ENCODE assay signal across 12 cellular contexts in the genomic region with DNA sequence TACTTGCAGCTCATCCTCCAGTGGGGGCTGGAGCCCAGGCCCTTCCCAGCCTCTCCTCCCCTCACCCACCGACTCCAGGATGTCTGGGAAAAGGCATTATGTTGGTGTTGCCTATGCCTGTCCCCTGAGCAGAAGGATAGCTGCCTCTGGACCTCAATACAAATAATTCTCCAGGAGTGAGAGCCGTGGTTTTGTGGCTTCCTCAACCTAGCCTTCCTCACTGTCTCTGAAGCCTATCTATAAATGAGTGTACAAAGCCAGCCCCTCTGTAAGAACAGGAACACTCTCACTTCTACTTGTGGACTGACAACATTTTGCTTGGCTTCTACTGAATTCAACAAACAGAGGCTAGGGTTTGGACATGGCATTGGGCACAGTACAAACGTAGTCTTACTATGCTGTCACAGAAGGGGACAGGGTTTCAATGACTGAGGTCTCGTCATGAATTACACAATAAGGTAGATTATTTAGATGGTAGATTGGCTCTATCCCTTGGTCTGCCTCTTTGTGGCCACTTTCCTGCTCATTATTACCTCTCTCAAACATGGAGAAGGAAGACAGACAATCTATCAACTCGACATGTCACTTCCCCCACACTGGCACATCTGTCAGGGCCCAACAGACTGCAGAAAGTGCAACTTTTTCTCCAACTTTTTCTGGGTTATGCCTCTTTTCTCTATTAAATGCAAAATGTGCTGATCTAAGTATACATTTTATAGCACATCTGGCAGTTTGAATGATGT.
A peak's percentile ranks its signal among the peaks of the same experiment; 100 is the strongest.
DNase-seq lines count a peak whose midpoint lies in the region; ATAC-seq and TF ChIP-seq lines count a peak whose summit lies in the region.
"Had no signal": no experiment of that assay in that cellular context is flagged by ENCODE, and none has a peak within 500 bp of the region (broad histone marks: within the 10 kb centered on the region; RNA-seq: fewer than 3 reads in every experiment).

No MANE protein-coding gene starts in this region.

- CTCF ChIA-PET in activated CD8-positive, alpha-beta T cell treated with anti-CD3 and anti-CD28 coated beads for 36 hours (lab: Charles Lee) = no interaction called here
- CTCF ChIA-PET in activated CD8-positive, alpha-beta T cell treated with anti-CD3 and anti-CD28 coated beads, Interleukin-2, amount 10 ng/mL, durations not matched to agents 7 days and 5 days (lab: Charles Lee) = interaction anchor here (1.7 to 2.6 kb wide), 3 partner anchors 12 to 20 kb away, joined by 6 to 13 read pairs (median 8); no protein-coding TSS in a partner anchor

- POLR2A ChIA-PET in activated CD8-positive, alpha-beta T cell treated with anti-CD3 and anti-CD28 coated beads for 36 hours (lab: Charles Lee) = no interaction called here
- POLR2A ChIA-PET in activated CD8-positive, alpha-beta T cell treated with anti-CD3 and anti-CD28 coated beads, Interleukin-2, amount 10 ng/mL, durations not matched to agents 7 days and 5 days (lab: Charles Lee) = no interaction called here

- TF ChIP-seq EP300 in esophagus muscularis mucosa (IDR thresholded peaks at IDR 0.05) = no peak

- H3K4me3 Mint-ChIP-seq in activated CD8-positive, alpha-beta T cell treated with anti-CD3 and anti-CD28 coated beads for 36 hours = no peak overlapping the region
- H3K4me3 Mint-ChIP-seq in activated CD8-positive, alpha-beta T cell treated with anti-CD3 and anti-CD28 coated beads, Interleukin-2, amount 10 ng/mL, durations not matched to agents 7 days and 5 days = no peak overlapping the region
- H3K4me3 Mint-ChIP-seq in activated T-helper 17 cell treated with anti-CD3 and anti-CD28 coated beads, Interleukin-2, amount 50 U/mL, for 72 hours = no peak overlapping the region
- no peak overlapping the region for H3K4me3 Mint-ChIP-seq in stimulated activated effector memory CD8-positive, alpha-beta T cell treated with anti-CD3 and anti-CD28 coated beads, Interleukin-12 subunit alpha, Interleukin-12 subunit beta, amount 100 ng/mL, for 72 hours
- H3K4me3 Mint-ChIP-seq: activated T-cell treated with anti-CD3 and anti-CD28 coated beads, Interleukin-2, amount 50 U/mL, for 4 hours; T-helper 2 cell treated with Interferon-gamma antibody and Interleukin-4, amounts not matched to agents 5 μg/mL and 100 μg/mL, for 36 hours had no signal

- peak overlapping the region; percentile 10 for H3K27ac Mint-ChIP-seq in activated CD8-positive, alpha-beta T cell treated with anti-CD3 and anti-CD28 coated beads for 36 hours
- no peak overlapping the region for H3K27ac Mint-ChIP-seq in activated CD8-positive, alpha-beta T cell treated with anti-CD3 and anti-CD28 coated beads, Interleukin-2, amount 10 ng/mL, durations not matched to agents 7 days and 5 days
- no peak overlapping the region for H3K27ac Mint-ChIP-seq in activated T-helper 17 cell treated with anti-CD3 and anti-CD28 coated beads, Interleukin-2, amount 50 U/mL, for 72 hours
- H3K27ac Mint-ChIP-seq in stimulated activated effector memory CD8-positive, alpha-beta T cell treated with anti-CD3 and anti-CD28 coated beads, Interleukin-12 subunit alpha, Interleukin-12 subunit beta, amount 100 ng/mL, for 72 hours = peak overlapping the region; percentile 45
- H3K27ac Mint-ChIP-seq: T-helper 2 cell treated with Interferon-gamma antibody and Interleukin-4, amounts not matched to agents 5 μg/mL and 100 μg/mL, for 36 hours had no signal

- no peaks in the 10 kb centered on the region for H3K27me3 Mint-ChIP-seq in activated CD8-positive, alpha-beta T cell treated with anti-CD3 and anti-CD28 coated beads for 36 hours
- no peaks in the 10 kb centered on the region for H3K27me3 Mint-ChIP-seq in activated CD8-positive, alpha-beta T cell treated with anti-CD3 and anti-CD28 coated beads, Interleukin-2, amount 10 ng/mL, durations not matched to agents 7 days and 5 days (ENCODE audit: low read depth)
- no peaks in the 10 kb centered on the region for H3K27me3 Mint-ChIP-seq in activated T-helper 17 cell treated with anti-CD3 and anti-CD28 coated beads, Interleukin-2, amount 50 U/mL, for 72 hours

- no peak for TF ChIP-seq CTCF in activated CD8-positive, alpha-beta T cell treated with anti-CD3 and anti-CD28 coated beads for 36 hours (IDR thresholded peaks at IDR 0.05)
- no peak for TF ChIP-seq CTCF in esophagus muscularis mucosa (IDR thresholded peaks at IDR 0.05)

- H3K4me1 Mint-ChIP-seq in activated CD8-positive, alpha-beta T cell treated with anti-CD3 and anti-CD28 coated beads for 36 hours (ENCODE audit: low read depth) = peaks cover 10% of the 10 kb centered on the region
- H3K4me1 Mint-ChIP-seq in activated CD8-positive, alpha-beta T cell treated with anti-CD3 and anti-CD28 coated beads, Interleukin-2, amount 10 ng/mL, durations not matched to agents 7 days and 5 days (ENCODE audit: low read depth) = peaks cover 16% of the 10 kb centered on the region
- peaks cover 6% of the 10 kb centered on the region for H3K4me1 Mint-ChIP-seq in activated T-helper 17 cell treated with anti-CD3 and anti-CD28 coated beads, Interleukin-2, amount 50 U/mL, for 72 hours
- peaks cover 15% of the 10 kb centered on the region for H3K4me1 Mint-ChIP-seq in stimulated activated effector memory CD8-positive, alpha-beta T cell treated with anti-CD3 and anti-CD28 coated beads, Interleukin-12 subunit alpha, Interleukin-12 subunit beta, amount 100 ng/mL, for 72 hours

- peaks cover 0 to 28% (median 6%) of the 10 kb centered on the region in 4 donors for H3K36me3 ChIP-seq in esophagus muscularis mucosa

- 84% methylated on average over 5 of the region's 5 CpGs for WGBS in esophagus muscularis mucosa

- intact Hi-C loops in activated CD8-positive, alpha-beta T cell treated with anti-CD3 and anti-CD28 coated beads for 36 hours (cut with micrococcal nuclease) = no loop called here
- intact Hi-C loops in esophagus muscularis mucosa (cut with DNase I) = no loop called here

- no peak for DNase-seq in activated CD8-positive, alpha-beta T cell treated with anti-CD3 and anti-CD28 coated beads for 36 hours
- DNase-seq in activated CD8-positive, alpha-beta T cell treated with anti-CD3 and anti-CD28 coated beads, Interleukin-2, amount 10 ng/mL, durations not matched to agents 7 days and 5 days = no peak
- DNase-seq in stimulated activated effector memory CD8-positive, alpha-beta T cell treated with anti-CD3 and anti-CD28 coated beads, Interleukin-12 subunit alpha, Interleukin-12 subunit beta, amount 100 ng/mL, for 72 hours (ENCODE audit: low spot score in 2 of 2) = no peak
- no peak for DNase-seq in esophagus muscularis mucosa (ENCODE audit: extremely low spot score)
- no peak for DNase-seq in kidney glomerular epithelial cell (lab: John Stamatoyannopoulos, UW)
- DNase-seq: activated T-cell treated with anti-CD3 and anti-CD28 coated beads, Interleukin-2, amount 50 U/mL, for 4 hours; NCI-H510A treated with DMSO at 0.1 percent for 48 hours had no signal

- peaks cover 0 to 25% (median 21%) of the 10 kb centered on the region in 4 donors for H3K4me1 ChIP-seq in esophagus muscularis mucosa

- no peaks in the 10 kb centered on the region for H3K27me3 ChIP-seq in esophagus muscularis mucosa

- ATAC-seq in activated CD8-positive, alpha-beta T cell treated with anti-CD3 and anti-CD28 coated beads for 36 hours = peak; percentile 27
- ATAC-seq in activated CD8-positive, alpha-beta T cell treated with anti-CD3 and anti-CD28 coated beads, Interleukin-2, amount 10 ng/mL, durations not matched to agents 7 days and 5 days = no peak
- ATAC-seq in HG03565 (IDR thresholded peaks at IDR 0.05; ENCODE audit: unreplicated experiment) = peak; percentile 51
- peak; percentile 70 for ATAC-seq in activated T-helper 17 cell treated with anti-CD3 and anti-CD28 coated beads, Interleukin-2, amount 50 U/mL, for 72 hours (replicated peaks)
- ATAC-seq in stimulated activated effector memory CD8-positive, alpha-beta T cell treated with anti-CD3 and anti-CD28 coated beads, Interleukin-12 subunit alpha, Interleukin-12 subunit beta, amount 100 ng/mL, for 72 hours = peak; percentile 70
- no peak for ATAC-seq in HG03432 (IDR thresholded peaks at IDR 0.05; ENCODE audit: unreplicated experiment)
- ATAC-seq: A549; activated T-cell treated with anti-CD3 and anti-CD28 coated beads, Interleukin-2, amount 50 U/mL, for 4 hours had no signal

- no peak overlapping the region for H3K27ac ChIP-seq in esophagus muscularis mucosa (replicated peaks in 1 of 4)

- H3K9me3 ChIP-seq in esophagus muscularis mucosa = no peaks in the 10 kb centered on the region
- H3K9me3 ChIP-seq: A549 had no signal

- H3K36me3 Mint-ChIP-seq in activated CD8-positive, alpha-beta T cell treated with anti-CD3 and anti-CD28 coated beads for 36 hours (ENCODE audit: low read depth) = peaks cover 11% of the 10 kb centered on the region
- H3K36me3 Mint-ChIP-seq in activated CD8-positive, alpha-beta T cell treated with anti-CD3 and anti-CD28 coated beads, Interleukin-2, amount 10 ng/mL, durations not matched to agents 7 days and 5 days (ENCODE audit: low read depth) = peaks cover 21% of the 10 kb centered on the region
- H3K36me3 Mint-ChIP-seq in activated T-helper 17 cell treated with anti-CD3 and anti-CD28 coated beads, Interleukin-2, amount 50 U/mL, for 72 hours (ENCODE audit: low read depth) = peaks cover 52% of the 10 kb centered on the region
- peaks cover 44% of the 10 kb centered on the region for H3K36me3 Mint-ChIP-seq in stimulated activated effector memory CD8-positive, alpha-beta T cell treated with anti-CD3 and anti-CD28 coated beads, Interleukin-12 subunit alpha, Interleukin-12 subunit beta, amount 100 ng/mL, for 72 hours

- no peaks in the 10 kb centered on the region for H3K9me3 Mint-ChIP-seq in activated CD8-positive, alpha-beta T cell treated with anti-CD3 and anti-CD28 coated beads for 36 hours
- H3K9me3 Mint-ChIP-seq in activated CD8-positive, alpha-beta T cell treated with anti-CD3 and anti-CD28 coated beads, Interleukin-2, amount 10 ng/mL, durations not matched to agents 7 days and 5 days (ENCODE audit: insufficient read depth) = no peaks in the 10 kb centered on the region
- no peaks in the 10 kb centered on the region for H3K9me3 Mint-ChIP-seq in activated T-helper 17 cell treated with anti-CD3 and anti-CD28 coated beads, Interleukin-2, amount 50 U/mL, for 72 hours
- H3K9me3 Mint-ChIP-seq in stimulated activated effector memory CD8-positive, alpha-beta T cell treated with anti-CD3 and anti-CD28 coated beads, Interleukin-12 subunit alpha, Interleukin-12 subunit beta, amount 100 ng/mL, for 72 hours = no peaks in the 10 kb centered on the region
- H3K9me3 Mint-ChIP-seq: activated T-cell treated with anti-CD3 and anti-CD28 coated beads, Interleukin-2, amount 50 U/mL, for 4 hours; T-helper 2 cell treated with Interferon-gamma antibody and Interleukin-4, amounts not matched to agents 5 μg/mL and 100 μg/mL, for 36 hours had no signal

- H3K4me3 ChIP-seq in esophagus muscularis mucosa = no peak overlapping the region
- H3K4me3 ChIP-seq: A549 had no signal

- no peak for TF ChIP-seq POLR2A in esophagus muscularis mucosa (IDR thresholded peaks at IDR 0.05; ENCODE audit: low read depth)

Comparison
In these comparisons a context has a peak if more than half of its experiments do, and no peak if none do; other contexts are left out.
1. ATAC-seq: peak in activated CD8-positive, alpha-beta T cell treated with anti-CD3 and anti-CD28 coated beads for 36 hours (single experiment), HG03565 (single experiment), activated T-helper 17 cell treated with anti-CD3 and anti-CD28 coated beads, Interleukin-2, amount 50 U/mL, for 72 hours (single experiment) and stimulated activated effector memory CD8-positive, alpha-beta T cell treated with anti-CD3 and anti-CD28 coated beads, Interleukin-12 subunit alpha, Interleukin-12 subunit beta, amount 100 ng/mL, for 72 hours (single experiment); none in activated CD8-positive, alpha-beta T cell treated with anti-CD3 and anti-CD28 coated beads, Interleukin-2, amount 10 ng/mL, durations not matched to agents 7 days and 5 days (single experiment) and HG03432 (single experiment).
2. H3K27ac Mint-ChIP-seq: peak in activated CD8-positive, alpha-beta T cell treated with anti-CD3 and anti-CD28 coated beads for 36 hours (single experiment) and stimulated activated effector memory CD8-positive, alpha-beta T cell treated with anti-CD3 and anti-CD28 coated beads, Interleukin-12 subunit alpha, Interleukin-12 subunit beta, amount 100 ng/mL, for 72 hours (single experiment); none in activated CD8-positive, alpha-beta T cell treated with anti-CD3 and anti-CD28 coated beads, Interleukin-2, amount 10 ng/mL, durations not matched to agents 7 days and 5 days (single experiment) and activated T-helper 17 cell treated with anti-CD3 and anti-CD28 coated beads, Interleukin-2, amount 50 U/mL, for 72 hours (single experiment).